ENCODE assay signal across 1 cellular context in genomic region chr21:33324311-33325221, GRCh38.
A peak's percentile ranks its signal among the peaks of the same experiment; 100 is the strongest.
TF ChIP-seq lines count a peak whose summit lies in the region.

TSS of gene IFNAR1 (plus strand) at chr21:33324970. CDS start at chr21:33325056, 86 bp downstream.

TF ChIP-seq in HEK293, 187 proteins besides CTCF, POLR2A, EP300 and RAD21 (continued from another document and continues in another):
- TF ChIP-seq INSM2 (tag by site-specific recombination; IDR thresholded peaks at IDR 0.05) (peak; percentile 52; the same call in 1 of the 2 replicates), ZNF623 (tag by site-specific recombination; IDR thresholded peaks at IDR 0.05) (peak; percentile 23; the same call in 1 of the 2 replicates), GFI1B (tag by site-specific recombination; IDR thresholded peaks at IDR 0.05) (no peak), ZNF76 (tag by site-specific recombination; IDR thresholded peaks at IDR 0.05; ENCODE audit: borderline replicate concordance, low read depth) (peak; percentile 47; the same call in 1 of the 2 replicates), ZNF211 (tag by site-specific recombination; IDR thresholded peaks at IDR 0.05; ENCODE audit: low read depth) (no peak), OSR2 (tag by site-specific recombination; IDR thresholded peaks at IDR 0.05) (no peak; the same call in 1 of the 2 replicates), MYNN (tag by site-specific recombination; IDR thresholded peaks at IDR 0.05; ENCODE audit: borderline replicate concordance) (no peak), ZFP37 (tag by site-specific recombination; IDR thresholded peaks at IDR 0.05) (peak; percentile 89), ATF2 (tag by site-specific recombination; IDR thresholded peaks at IDR 0.05; ENCODE audit: low read depth) (no peak), ZNF777 (tag by site-specific recombination; IDR thresholded peaks at IDR 0.05; ENCODE audit: borderline replicate concordance) (no peak), ZNF660 (tag by site-specific recombination; IDR thresholded peaks at IDR 0.05) (peak; percentile 78), ZNF658 (tag by site-specific recombination; IDR thresholded peaks at IDR 0.05) (no peak), ZNF707 (tag by site-specific recombination; IDR thresholded peaks at IDR 0.05) (no peak), ZNF692 (tag by site-specific recombination; IDR thresholded peaks at IDR 0.05) (peak; percentile 87), KLF7 (tag by site-specific recombination; IDR thresholded peaks at IDR 0.05; ENCODE audit: borderline replicate concordance) (no peak), ZNF561 (tag by site-specific recombination; IDR thresholded peaks at IDR 0.05; ENCODE audit: borderline replicate concordance) (peak; percentile 93; the same call in 1 of the 2 replicates), ZNF529 (tag by site-specific recombination; IDR thresholded peaks at IDR 0.05; ENCODE audit: insufficient replicate concordance) (no peak), TCF7L2 (IDR thresholded peaks at IDR 0.05; ENCODE audit: borderline replicate concordance, low read depth, low read length) (no peak), ZNF146 (tag by site-specific recombination; IDR thresholded peaks at IDR 0.05) (peak; percentile 22; the same call in 1 of the 2 replicates), ZNF518A (tag by site-specific recombination; conservative IDR thresholded peaks at IDR 0.05; ENCODE audit: low read depth) (no peak; the same call in 1 of the 2 replicates), ZNF555 (tag by site-specific recombination; conservative IDR thresholded peaks at IDR 0.05) (no peak), SP3 (tag by site-specific recombination; IDR thresholded peaks at IDR 0.05) (peak; percentile 95), ZBTB21 (tag by site-specific recombination; IDR thresholded peaks at IDR 0.05) (no peak), ZNF571 (tag by site-specific recombination; IDR thresholded peaks at IDR 0.05) (no peak), ZNF768 (tag by site-specific recombination; IDR thresholded peaks at IDR 0.05) (no peak), AEBP2 (tag by site-specific recombination; IDR thresholded peaks at IDR 0.05; ENCODE audit: borderline replicate concordance) (no peak), ZNF324 (tag by site-specific recombination; IDR thresholded peaks at IDR 0.05) (peak; percentile 88), ZBTB20 (tag by site-specific recombination; IDR thresholded peaks at IDR 0.05) (peak; percentile 83), ZNF114 (tag by site-specific recombination; IDR thresholded peaks at IDR 0.05) (no peak), ZNF362 (tag by site-specific recombination; IDR thresholded peaks at IDR 0.05) (no peak), ZNF747 (tag by site-specific recombination; IDR thresholded peaks at IDR 0.05) (no peak), ZNF830 (tag by site-specific recombination; IDR thresholded peaks at IDR 0.05; ENCODE audit: low read depth) (no peak), ZNF10 (tag by site-specific recombination; IDR thresholded peaks at IDR 0.05) (0 out of 2 replicates have a peak, but pooled peaks have one; percentile 57), ZNF169 (tag by site-specific recombination; IDR thresholded peaks at IDR 0.05) (0 out of 2 replicates have a peak, but pooled peaks have one; percentile 60), ZNF133 (tag by site-specific recombination; IDR thresholded peaks at IDR 0.05) (no peak), ZNF266 (tag by site-specific recombination; IDR thresholded peaks at IDR 0.05; ENCODE audit: low read depth) (no peak), MZF1 (tag by site-specific recombination; IDR thresholded peaks at IDR 0.05; ENCODE audit: borderline replicate concordance) (peak; percentile 66; the same call in 1 of the 2 replicates), ZFP41 (tag by site-specific recombination; IDR thresholded peaks at IDR 0.05; ENCODE audit: borderline replicate concordance) (no peak), ZBTB48 (tag by site-specific recombination; IDR thresholded peaks at IDR 0.05) (peak; percentile 99), ZBTB6 (tag by site-specific recombination; IDR thresholded peaks at IDR 0.05) (no peak), ZBTB7A (tag by site-specific recombination; IDR thresholded peaks at IDR 0.05; ENCODE audit: low read depth) (peak; percentile 93)
- TF ChIP-seq, protein P1, sequence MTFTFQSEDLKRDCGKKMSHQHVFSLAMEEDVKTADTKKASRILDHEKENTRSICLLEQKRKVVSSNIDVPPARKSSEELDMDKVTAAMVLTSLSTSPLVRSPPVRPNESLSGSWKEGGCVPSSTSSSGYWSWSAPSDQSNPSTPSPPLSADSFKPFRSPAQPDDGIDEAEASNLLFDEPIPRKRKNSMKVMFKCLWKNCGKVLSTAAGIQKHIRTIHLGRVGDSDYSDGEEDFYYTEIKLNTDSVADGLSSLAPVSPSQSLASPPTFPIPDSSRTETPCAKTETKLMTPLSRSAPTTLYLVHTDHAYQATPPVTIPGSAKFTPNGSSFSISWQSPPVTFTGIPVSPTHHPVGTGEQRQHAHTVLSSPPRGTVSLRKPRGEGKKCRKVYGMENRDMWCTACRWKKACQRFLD (tag by site-specific recombination; IDR thresholded peaks at IDR 0.05): no peak
- TF ChIP-seq, protein P2, sequence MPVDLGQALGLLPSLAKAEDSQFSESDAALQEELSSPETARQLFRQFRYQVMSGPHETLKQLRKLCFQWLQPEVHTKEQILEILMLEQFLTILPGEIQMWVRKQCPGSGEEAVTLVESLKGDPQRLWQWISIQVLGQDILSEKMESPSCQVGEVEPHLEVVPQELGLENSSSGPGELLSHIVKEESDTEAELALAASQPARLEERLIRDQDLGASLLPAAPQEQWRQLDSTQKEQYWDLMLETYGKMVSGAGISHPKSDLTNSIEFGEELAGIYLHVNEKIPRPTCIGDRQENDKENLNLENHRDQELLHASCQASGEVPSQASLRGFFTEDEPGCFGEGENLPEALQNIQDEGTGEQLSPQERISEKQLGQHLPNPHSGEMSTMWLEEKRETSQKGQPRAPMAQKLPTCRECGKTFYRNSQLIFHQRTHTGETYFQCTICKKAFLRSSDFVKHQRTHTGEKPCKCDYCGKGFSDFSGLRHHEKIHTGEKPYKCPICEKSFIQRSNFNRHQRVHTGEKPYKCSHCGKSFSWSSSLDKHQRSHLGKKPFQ (tag by site-specific recombination; IDR thresholded peaks at IDR 0.05): peak; percentile 99
